In genomic region chr11:10480760-10481159, GRCh38 we compare ENCODE assay signal across 19 cellular contexts.
"Had no signal": no experiment of that assay in that cellular context is flagged by ENCODE, and none has a peak within 500 bp of the region (broad histone marks: within the 10 kb centered on the region; RNA-seq: fewer than 3 reads in every experiment).

No MANE protein-coding gene starts in this region.

- H3K36me3 ChIP-seq: neural progenitor cell, sigmoid colon, thoracic aorta, vagina had no signal

- H3K4me3 Mint-ChIP-seq: activated CD4-positive, alpha-beta T cell treated with anti-CD3 and anti-CD28 coated beads, Interleukin-2, amount 10 ng/mL, durations not matched to agents 7 days and 5 days; activated naive CD4-positive, alpha-beta T cell treated with anti-CD3 and anti-CD28 coated beads, Interleukin-2, amount 10 ng/mL, durations not matched to agents 7 days and 5 days; activated T-cell treated with anti-CD3 and anti-CD28 coated beads, Interleukin-2, amount 50 U/mL, for 4 hours; naive thymus-derived CD4-positive, alpha-beta T cell; neural progenitor cell; stimulated activated naive B cell treated with anti-CD40 and anti-IgM and Interleukin-4, amounts not matched to agents 10 μg/mL and 1 μg/mL and 100 μg/mL, for 72 hours; type B pancreatic cell had no signal

- DNase-seq: activated CD4-positive, alpha-beta T cell treated with anti-CD3 and anti-CD28 coated beads, Interleukin-2, amount 10 ng/mL, durations not matched to agents 7 days and 5 days; activated CD4-positive, CD25-positive, alpha-beta regulatory T cell treated with anti-CD3 and anti-CD28 coated beads, Interleukin-2, amount 50 U/mL, for 72 hours; activated naive CD4-positive, alpha-beta T cell treated with anti-CD3 and anti-CD28 coated beads, Interleukin-2, amount 10 ng/mL, durations not matched to agents 7 days and 5 days; activated T-cell treated with anti-CD3 and anti-CD28 coated beads, Interleukin-2, amount 50 U/mL, for 4 hours; cortex of kidney; lower lobe of right lung; mesendoderm; naive thymus-derived CD4-positive, alpha-beta T cell; sigmoid colon; stimulated activated CD4-positive, alpha-beta T cell treated with anti-CD3 and anti-CD28 coated beads, Interleukin-2, amount 100 ng/mL, for 48 hours; stimulated activated CD8-positive, alpha-beta memory T cell treated with anti-CD3 and anti-CD28 coated beads, Interleukin-4, amount 100 ng/mL, for 48 hours; stimulated activated naive B cell treated with anti-CD40 and anti-IgM and Interleukin-4, amounts not matched to agents 10 μg/mL and 1 μg/mL and 100 μg/mL, for 72 hours; WERI-Rb-1 had no signal

- H3K27me3 ChIP-seq: neural progenitor cell, sigmoid colon, vagina had no signal

- H3K27ac Mint-ChIP-seq: activated CD4-positive, alpha-beta T cell treated with anti-CD3 and anti-CD28 coated beads, Interleukin-2, amount 10 ng/mL, durations not matched to agents 7 days and 5 days; activated T-helper 2 cell treated with anti-CD3 and anti-CD28 coated beads, Interferon-gamma antibody, Interleukin-2, Interleukin-4, amounts not matched to agents 10 μg/mL and 5 μg/mL and 100 μg/mL, durations not matched to agents 14 hours and 24 hours and 36 hours; type B pancreatic cell had no signal

- H3K36me3 Mint-ChIP-seq: neural progenitor cell, type B pancreatic cell had no signal

- H3K27me3 Mint-ChIP-seq: activated CD4-positive, alpha-beta T cell treated with anti-CD3 and anti-CD28 coated beads, Interleukin-2, amount 10 ng/mL, durations not matched to agents 7 days and 5 days; activated naive CD4-positive, alpha-beta T cell treated with anti-CD3 and anti-CD28 coated beads, Interleukin-2, amount 10 ng/mL, durations not matched to agents 7 days and 5 days; naive thymus-derived CD4-positive, alpha-beta T cell; stimulated activated naive B cell treated with anti-CD40 and anti-IgM and Interleukin-4, amounts not matched to agents 10 μg/mL and 1 μg/mL and 100 μg/mL, for 72 hours; type B pancreatic cell had no signal

- ATAC-seq: activated T-cell treated with anti-CD3 and anti-CD28 coated beads, Interleukin-2, amount 50 U/mL, for 4 hours; left lobe of liver; lower lobe of right lung; naive thymus-derived CD4-positive, alpha-beta T cell; stimulated activated naive B cell treated with anti-CD40 and anti-IgM and Interleukin-4, amounts not matched to agents 10 μg/mL and 1 μg/mL and 100 μg/mL, for 72 hours had no signal

- H3K4me3 ChIP-seq: lower lobe of right lung, neural progenitor cell, sigmoid colon, thoracic aorta, vagina had no signal

- H3K9me3 Mint-ChIP-seq: activated CD4-positive, alpha-beta T cell treated with anti-CD3 and anti-CD28 coated beads, Interleukin-2, amount 10 ng/mL, durations not matched to agents 7 days and 5 days; activated naive CD4-positive, alpha-beta T cell treated with anti-CD3 and anti-CD28 coated beads, Interleukin-2, amount 10 ng/mL, durations not matched to agents 7 days and 5 days; activated T-cell treated with anti-CD3 and anti-CD28 coated beads, Interleukin-2, amount 50 U/mL, for 4 hours; activated T-helper 2 cell treated with anti-CD3 and anti-CD28 coated beads, Interferon-gamma antibody, Interleukin-2, Interleukin-4, amounts not matched to agents 10 μg/mL and 5 μg/mL and 100 μg/mL, durations not matched to agents 14 hours and 24 hours and 36 hours; naive thymus-derived CD4-positive, alpha-beta T cell; neural progenitor cell; stimulated activated naive B cell treated with anti-CD40 and anti-IgM and Interleukin-4, amounts not matched to agents 10 μg/mL and 1 μg/mL and 100 μg/mL, for 72 hours; type B pancreatic cell had no signal
